Comparison of ENCODE assay signal across 22 cellular contexts in genomic region chr3:101144080-101144479, GRCh38.
DNase-seq lines count a peak whose midpoint lies in the region; ATAC-seq and TF ChIP-seq lines count a peak whose summit lies in the region.
"Had no signal": no experiment of that assay in that cellular context is flagged by ENCODE, and none has a peak within 500 bp of the region (broad histone marks: within the 10 kb centered on the region; RNA-seq: fewer than 3 reads in every experiment).

No MANE protein-coding gene starts in this region.

- H3K4me3 ChIP-seq in NT2/D1 (ENCODE audit: insufficient read length, low read depth) (no peak overlapping the region), endodermal cell (ENCODE audit: low read length) (no peak overlapping the region), lower lobe of right lung (no peak overlapping the region)
- H3K4me3 ChIP-seq: A549 had no signal

- peaks cover 29% of the 10 kb centered on the region for H3K4me1 Mint-ChIP-seq in endodermal cell
- H3K4me1 Mint-ChIP-seq in progenitor cell of endocrine pancreas (ENCODE audit: low read depth): peaks cover 11% of the 10 kb centered on the region
- H3K4me1 Mint-ChIP-seq: CD4-positive, alpha-beta memory T cell had no signal

- H3K9ac ChIP-seq in NT2/D1 (ENCODE audit: insufficient read length, low read depth) (no peak overlapping the region), endodermal cell (ENCODE audit: extremely low read depth, low read length, poor library complexity, severe bottlenecking) (no peak overlapping the region)

- intact Hi-C loops in lower lobe of right lung (cut with DNase I): no loop called here

- peak; percentile 39 for TF ChIP-seq CTCF in endodermal cell (conservative IDR thresholded peaks at IDR 0.05)
- TF ChIP-seq CTCF in progenitor cell of endocrine pancreas (IDR thresholded peaks at IDR 0.05; ENCODE audit: unreplicated experiment): peak; percentile 10
- no peak for TF ChIP-seq CTCF in lower lobe of right lung (IDR thresholded peaks at IDR 0.05)

- H3K27ac Mint-ChIP-seq in endodermal cell (no peak overlapping the region), progenitor cell of endocrine pancreas (no peak overlapping the region)
- H3K27ac Mint-ChIP-seq: CD4-positive, alpha-beta memory T cell had no signal

- H3K27ac ChIP-seq in endodermal cell (ENCODE audit: low read depth, low read length) (no peak overlapping the region), lower lobe of right lung (no peak overlapping the region)
- H3K27ac ChIP-seq: A549 had no signal

- H3K36me3 ChIP-seq in NT2/D1 (ENCODE audit: insufficient read depth, insufficient read length, low read length): no peaks in the 10 kb centered on the region
- no peaks in the 10 kb centered on the region for H3K36me3 ChIP-seq in endodermal cell (ENCODE audit: control insufficient read depth, insufficient read depth, low read length)
- H3K36me3 ChIP-seq in lower lobe of right lung: no peaks in the 10 kb centered on the region

- H3K9me3 ChIP-seq in NT2/D1 (ENCODE audit: insufficient read depth, low read length) (no peaks in the 10 kb centered on the region), endodermal cell (ENCODE audit: control insufficient read depth, low read length) (no peaks in the 10 kb centered on the region), lower lobe of right lung (no peaks in the 10 kb centered on the region)
- H3K9me3 ChIP-seq: A549 had no signal

- H3K27me3 ChIP-seq in NT2/D1 (ENCODE audit: insufficient read depth, insufficient read length) (no peaks in the 10 kb centered on the region), endodermal cell (ENCODE audit: control insufficient read depth, insufficient read depth, low read length, poor library complexity, severe bottlenecking) (no peaks in the 10 kb centered on the region), lower lobe of right lung (ENCODE audit: low read depth) (no peaks in the 10 kb centered on the region)

- H3K36me3 Mint-ChIP-seq in endodermal cell (ENCODE audit: low read depth): no peaks in the 10 kb centered on the region
- H3K36me3 Mint-ChIP-seq in progenitor cell of endocrine pancreas (ENCODE audit: insufficient read depth): no peaks in the 10 kb centered on the region
- H3K36me3 Mint-ChIP-seq: CD4-positive, alpha-beta memory T cell had no signal

- ATAC-seq in lower lobe of right lung: no peak
- ATAC-seq: A549 had no signal

- 86 to 93% methylated on average over 2 to 4 of the region's 4 CpGs for WGBS in endodermal cell (ENCODE audit: insufficient coverage in 1 of 2, insufficient read length in 1 of 2), 2 experiments

- H3K4me3 Mint-ChIP-seq in endodermal cell (no peak overlapping the region), progenitor cell of endocrine pancreas (ENCODE audit: low read depth) (no peak overlapping the region)
- H3K4me3 Mint-ChIP-seq: CD4-positive, alpha-beta memory T cell had no signal

- H3K27me3 Mint-ChIP-seq in endodermal cell (ENCODE audit: insufficient read depth) (no peaks in the 10 kb centered on the region), progenitor cell of endocrine pancreas (no peaks in the 10 kb centered on the region)

- H3K9me3 Mint-ChIP-seq in endodermal cell: no peaks in the 10 kb centered on the region
- peaks cover 3% of the 10 kb centered on the region for H3K9me3 Mint-ChIP-seq in progenitor cell of endocrine pancreas (ENCODE audit: low read depth)

- no peaks in the 10 kb centered on the region for H3K4me1 ChIP-seq in NT2/D1 (ENCODE audit: insufficient read depth, insufficient read length)
- H3K4me1 ChIP-seq in endodermal cell (ENCODE audit: control insufficient read depth, insufficient read depth, low read length): peaks cover 16% of the 10 kb centered on the region
- no peaks in the 10 kb centered on the region for H3K4me1 ChIP-seq in lower lobe of right lung
- H3K4me1 ChIP-seq: A549 had no signal

- DNase-seq in NT2/D1 (ENCODE audit: low read depth, low spot score) (peak; percentile 8), endodermal cell (peak; percentile 56), iPS-NIHi11 (ENCODE audit: low spot score) (peak; percentile 15), progenitor cell of endocrine pancreas (ENCODE audit: low spot score, unreplicated experiment) (no peak), NCI-H1930 (lab: John Stamatoyannopoulos, UW) (no peak), lower lobe of right lung (no peak)
- no peak for DNase-seq in activated CD4-positive, alpha-beta T cell treated with anti-CD3 and anti-CD28 coated beads for 48 hours
- DNase-seq: C1 segment of cervical spinal cord; CD4-positive, alpha-beta memory T cell; DMS79 treated with DMSO at 0.1 percent for 48 hours; GF-D8; KBM-7; NCI-H1105 treated with DMSO at 0.1 percent for 48 hours; NCI-H146; NCI-H2029; NCI-H446 treated with DMSO at 0.1 percent for 48 hours; NCI-H526; NCI-H82; NK-92 treated with Interleukin-12 subunit alpha and Interleukin-12 subunit beta, amount 100 ng/mL, for 24 hours; RPMI8226; SHP77 had no signal

Comparison
In these comparisons a context has a peak if more than half of its experiments do, and no peak if none do; other contexts are left out.
1. DNase-seq: peak in NT2/D1 (single experiment), endodermal cell (single experiment) and iPS-NIHi11 (single experiment); none in progenitor cell of endocrine pancreas (single experiment), NCI-H1930 (0 of 2), activated CD4-positive, alpha-beta T cell treated with anti-CD3 and anti-CD28 coated beads for 48 hours (single experiment) and lower lobe of right lung (single experiment).